Comparison of ENCODE assay signal across 24 cellular contexts in the genomic region with DNA sequence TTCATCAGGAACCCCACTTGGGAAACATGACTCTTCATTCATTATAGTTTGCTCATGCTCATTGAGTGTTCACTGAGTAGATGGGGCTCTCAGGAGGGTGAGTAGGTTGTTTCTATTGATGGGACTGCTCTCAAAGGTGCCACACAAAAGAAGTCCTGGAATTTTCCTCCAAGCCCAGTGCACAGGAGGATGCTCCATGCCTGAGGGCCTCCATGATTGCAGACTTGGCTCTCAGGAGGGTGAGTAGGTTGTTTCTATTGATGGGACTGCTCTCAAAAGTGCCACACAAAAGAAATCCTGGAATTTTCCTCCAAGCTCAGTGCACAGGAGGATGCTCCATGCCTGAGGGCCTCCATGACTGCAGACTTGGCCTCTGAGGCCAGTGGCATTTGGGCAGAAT.
"Had no signal": no experiment of that assay in that cellular context is flagged by ENCODE, and none has a peak within 500 bp of the region (broad histone marks: within the 10 kb centered on the region; RNA-seq: fewer than 3 reads in every experiment).

No MANE protein-coding gene starts in this region.

- H3K27me3 ChIP-seq: colonic mucosa, esophagus muscularis mucosa, esophagus squamous epithelium, foreskin keratinocyte, gastrocnemius medialis, gastroesophageal sphincter had no signal

- H3K27ac ChIP-seq: colonic mucosa, coronary artery, dorsolateral prefrontal cortex, epithelial cell of prostate, esophagus muscularis mucosa, esophagus squamous epithelium, foreskin keratinocyte, gastrocnemius medialis, gastroesophageal sphincter, heart left ventricle, heart right ventricle had no signal

- DNase-seq: colonic mucosa; cortex of kidney; dermis blood vessel endothelial cell; dorsolateral prefrontal cortex; effector CD4-positive, alpha-beta T cell; effector CD8-positive, alpha-beta T cell; effector memory CD4-positive, alpha-beta T cell; effector memory CD8-positive, alpha-beta T cell; endodermal cell; erythroblast; esophagus squamous epithelium; foreskin fibroblast; foreskin keratinocyte; foreskin melanocyte; gastrocnemius medialis; glutamatergic neuron; head of caudate nucleus; heart left ventricle; heart right ventricle had no signal

- H3K36me3 ChIP-seq: colonic mucosa, esophagus muscularis mucosa, esophagus squamous epithelium, gastrocnemius medialis, gastroesophageal sphincter, heart left ventricle, heart right ventricle had no signal

- H3K4me1 ChIP-seq: colonic mucosa, esophagus muscularis mucosa, esophagus squamous epithelium, foreskin keratinocyte, gastrocnemius medialis, gastroesophageal sphincter, heart left ventricle, heart right ventricle had no signal

- H3K9me3 ChIP-seq: colonic mucosa, esophagus muscularis mucosa, esophagus squamous epithelium, gastrocnemius medialis, gastroesophageal sphincter, heart left ventricle, heart right ventricle had no signal

- ATAC-seq: effector memory CD8-positive, alpha-beta T cell; esophagus mucosa; foreskin keratinocyte; gastrocnemius medialis; gastroesophageal sphincter; heart left ventricle; heart right ventricle had no signal

- H3K4me3 ChIP-seq: colonic mucosa, coronary artery, dorsolateral prefrontal cortex, esophagus muscularis mucosa, esophagus squamous epithelium, gastrocnemius medialis, gastroesophageal sphincter, heart left ventricle, heart right ventricle had no signal
